1 cellular context compared by ENCODE assay signal in the genomic region with DNA sequence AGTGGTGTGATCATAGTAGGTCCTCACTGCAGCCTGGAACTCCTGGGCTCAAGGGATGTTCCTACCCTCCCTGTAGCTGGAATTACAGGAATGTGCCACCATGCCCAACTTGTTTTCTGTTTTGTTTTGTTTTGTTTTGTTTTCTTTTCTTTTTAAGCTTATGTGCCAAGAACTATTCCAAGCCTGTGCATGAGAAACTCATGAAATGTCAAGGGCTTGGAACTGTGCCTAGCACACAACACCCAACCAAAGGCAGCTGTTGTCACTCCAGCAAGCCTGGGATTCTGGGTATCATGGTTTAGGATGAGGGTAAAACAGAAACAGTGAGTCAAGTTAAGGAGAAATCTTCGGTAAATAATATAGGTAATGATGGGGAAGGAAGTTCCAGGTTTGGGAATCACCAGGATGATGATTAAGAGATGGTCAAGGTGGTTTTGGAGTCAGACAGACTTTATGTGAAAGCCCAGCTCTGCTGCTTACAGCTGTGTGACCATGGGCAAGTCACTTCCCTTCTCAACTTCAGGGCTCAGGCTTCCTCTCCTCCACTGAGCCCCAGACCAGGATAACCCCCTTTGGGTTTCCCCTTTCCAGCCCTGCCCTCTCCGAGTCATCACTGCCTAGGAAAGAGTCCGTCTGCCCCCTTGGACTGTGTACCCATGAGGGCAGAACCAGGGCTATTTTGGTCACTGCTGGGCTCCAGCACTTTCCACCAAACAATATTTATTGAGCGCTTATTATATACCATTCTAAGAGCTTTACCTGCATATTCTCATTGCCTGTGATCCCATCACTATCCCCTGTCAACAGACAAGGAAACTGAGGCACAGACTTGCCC.
TF ChIP-seq lines count a peak whose summit lies in the region.

No MANE protein-coding gene starts in this region.

TF ChIP-seq in SK-N-SH, 30 proteins besides CTCF, POLR2A, EP300 and RAD21:
- TF ChIP-seq POLR2AphosphoS5 (IDR thresholded peaks at IDR 0.05; ENCODE audit: low read depth, low read length) = no peak
- no peak for TF ChIP-seq JUND (IDR thresholded peaks at IDR 0.05)
- TF ChIP-seq SMC3 (IDR thresholded peaks at IDR 0.05; ENCODE audit: low read depth, low read length) = no peak
- no peak for TF ChIP-seq YY1 (IDR thresholded peaks at IDR 0.05; ENCODE audit: low read depth)
- no peak for TF ChIP-seq GABPA (IDR thresholded peaks at IDR 0.05; ENCODE audit: low read depth)
- no peak for TF ChIP-seq RCOR1 (IDR thresholded peaks at IDR 0.05; ENCODE audit: low read length)
- no peak for TF ChIP-seq SIN3A (IDR thresholded peaks at IDR 0.05; ENCODE audit: borderline replicate concordance, low read depth, low read length)
- no peak for TF ChIP-seq NFIC (IDR thresholded peaks at IDR 0.05; ENCODE audit: borderline replicate concordance)
- TF ChIP-seq FOXJ3 (CRISPR knock-in tag; IDR thresholded peaks at IDR 0.05) = no peak
- no peak for TF ChIP-seq RXRA (IDR thresholded peaks at IDR 0.05; ENCODE audit: borderline replicate concordance, low read depth)
- TF ChIP-seq, protein P1, sequence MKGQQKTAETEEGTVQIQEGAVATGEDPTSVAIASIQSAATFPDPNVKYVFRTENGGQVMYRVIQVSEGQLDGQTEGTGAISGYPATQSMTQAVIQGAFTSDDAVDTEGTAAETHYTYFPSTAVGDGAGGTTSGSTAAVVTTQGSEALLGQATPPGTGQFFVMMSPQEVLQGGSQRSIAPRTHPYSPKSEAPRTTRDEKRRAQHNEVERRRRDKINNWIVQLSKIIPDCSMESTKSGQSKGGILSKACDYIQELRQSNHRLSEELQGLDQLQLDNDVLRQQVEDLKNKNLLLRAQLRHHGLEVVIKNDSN (IDR thresholded peaks at IDR 0.05; ENCODE audit: borderline replicate concordance, low read depth) = no peak
- no peak for TF ChIP-seq NRF1 (IDR thresholded peaks at IDR 0.05; ENCODE audit: low read depth, low read length)
- no peak for TF ChIP-seq REST (IDR thresholded peaks at IDR 0.05; ENCODE audit: low read depth, low read length)
- no peak for TF ChIP-seq MEF2A (IDR thresholded peaks at IDR 0.05; ENCODE audit: borderline replicate concordance, low read depth)
- TF ChIP-seq RFX5 (IDR thresholded peaks at IDR 0.05; ENCODE audit: low read length) = no peak
- no peak for TF ChIP-seq MAX (IDR thresholded peaks at IDR 0.05; ENCODE audit: low read depth)
- no peak for TF ChIP-seq GATA2 (CRISPR knock-in tag; IDR thresholded peaks at IDR 0.05)
- TF ChIP-seq MXI1 (IDR thresholded peaks at IDR 0.05; ENCODE audit: low read depth, low read length) = no peak
